Comparison of ENCODE assay signal across 10 cellular contexts in genomic region chr5:140146523-140146842, GRCh38. TPM values are rescaled to one million over a fixed set of nuclear protein-coding genes. Genes with fewer than 3 reads are reported as not detected.
A peak's percentile ranks its signal among the peaks of the same experiment; 100 is the strongest.
DNase-seq lines count a peak whose midpoint lies in the region; ATAC-seq and TF ChIP-seq lines count a peak whose summit lies in the region.
"Had no signal": no experiment of that assay in that cellular context is flagged by ENCODE, and none has a peak within 500 bp of the region (broad histone marks: within the 10 kb centered on the region; RNA-seq: fewer than 3 reads in every experiment).

No MANE protein-coding gene starts in this region.

- DNase-seq in activated naive CD8-positive, alpha-beta T cell treated with anti-CD3 and anti-CD28 coated beads for 36 hours, result no peak
- DNase-seq in naive B cell, result no peak
- DNase-seq in thoracic aorta (ENCODE audit: low spot score), result no peak
- DNase-seq in GM13976 (ENCODE audit: low spot score), result no peak
- no peak for DNase-seq in anterior cingulate cortex (lab: John Stamatoyannopoulos, UW)

- H3K4me1 ChIP-seq in duodenal mucosa (ENCODE audit: control insufficient read depth in 1 of 2, insufficient read depth in 2 of 2, low read length in 2 of 2) (peaks cover 35 to 48% of the 10 kb centered on the region in 2 donors), thoracic aorta (ENCODE audit: control insufficient read depth in 1 of 2, low read depth in 2 of 2) (peaks cover 10 to 25% of the 10 kb centered on the region in 2 donors)

- in situ Hi-C loops in GM13976 (cut with MboI; ENCODE audit: low sequenced_read_pairs, unreplicated experiment), result no loop called here

- H3K27ac ChIP-seq in duodenal mucosa (ENCODE audit: low read depth, low read length) (no peak overlapping the region), thoracic aorta (no peak overlapping the region)
- H3K27ac ChIP-seq: parathyroid adenoma had no signal

- peak overlapping the region; percentile 49 for H3K4me3 Mint-ChIP-seq in activated naive CD8-positive, alpha-beta T cell
- H3K4me3 Mint-ChIP-seq in activated naive CD8-positive, alpha-beta T cell treated with anti-CD3 and anti-CD28 coated beads for 36 hours, result no peak overlapping the region
- peak overlapping the region in 7 of 8 donors; percentile 21 to 78 (median 65) for H3K4me3 Mint-ChIP-seq in naive B cell
- H3K4me3 Mint-ChIP-seq: T-helper 2 cell treated with Interferon-gamma antibody and Interleukin-4, amounts not matched to agents 5 μg/mL and 100 μg/mL, for 36 hours had no signal

- H3K4me1 Mint-ChIP-seq in activated naive CD8-positive, alpha-beta T cell (ENCODE audit: low read depth), result peaks cover 22% of the 10 kb centered on the region
- H3K4me1 Mint-ChIP-seq in activated naive CD8-positive, alpha-beta T cell treated with anti-CD3 and anti-CD28 coated beads for 36 hours, result peaks cover 14% of the 10 kb centered on the region
- H3K4me1 Mint-ChIP-seq in naive B cell, result peaks cover 19 to 34% (median 31%) of the 10 kb centered on the region in 3 donors

- H3K27ac Mint-ChIP-seq in activated naive CD8-positive, alpha-beta T cell, result no peak overlapping the region
- H3K27ac Mint-ChIP-seq in activated naive CD8-positive, alpha-beta T cell treated with anti-CD3 and anti-CD28 coated beads for 36 hours, result no peak overlapping the region
- no peak overlapping the region for H3K27ac Mint-ChIP-seq in naive B cell
- H3K27ac Mint-ChIP-seq: T-helper 2 cell treated with Interferon-gamma antibody and Interleukin-4, amounts not matched to agents 5 μg/mL and 100 μg/mL, for 36 hours had no signal

- H3K4me3 ChIP-seq in duodenal mucosa (ENCODE audit: low read depth in 1 of 2, low read length in 2 of 2) (peak overlapping the region; percentile 67), thoracic aorta (peak overlapping the region; percentile 68)

- H3K27me3 ChIP-seq in duodenal mucosa (ENCODE audit: control insufficient read depth in 1 of 2, insufficient read depth in 2 of 2, low read length in 2 of 2) (peaks cover 0 to 5% of the 10 kb centered on the region in 2 donors), thoracic aorta (replicated peaks; ENCODE audit: insufficient read depth) (no peaks in the 10 kb centered on the region)

- no peaks in the 10 kb centered on the region for H3K36me3 Mint-ChIP-seq in activated naive CD8-positive, alpha-beta T cell
- H3K36me3 Mint-ChIP-seq in activated naive CD8-positive, alpha-beta T cell treated with anti-CD3 and anti-CD28 coated beads for 36 hours, result no peaks in the 10 kb centered on the region
- no peaks in the 10 kb centered on the region for H3K36me3 Mint-ChIP-seq in naive B cell

- H3K27me3 Mint-ChIP-seq in activated naive CD8-positive, alpha-beta T cell, result peaks cover 5% of the 10 kb centered on the region
- peaks cover 27% of the 10 kb centered on the region for H3K27me3 Mint-ChIP-seq in activated naive CD8-positive, alpha-beta T cell treated with anti-CD3 and anti-CD28 coated beads for 36 hours
- H3K27me3 Mint-ChIP-seq in naive B cell, result peaks cover 21 to 46% (median 27%) of the 10 kb centered on the region in 3 donors

- peak overlapping the region; percentile 52 to 67 for H3K9ac ChIP-seq in duodenal mucosa (ENCODE audit: low read depth in 1 of 2, low read length in 2 of 2)
- H3K9ac ChIP-seq: parathyroid adenoma had no signal

- H3K36me3 ChIP-seq in duodenal mucosa (ENCODE audit: control insufficient read depth in 1 of 2, insufficient read depth in 2 of 2, low read length in 2 of 2), result no peaks in the 10 kb centered on the region
- H3K36me3 ChIP-seq in thoracic aorta, result no peaks in the 10 kb centered on the region

- TF ChIP-seq CTCF in thoracic aorta (IDR thresholded peaks at IDR 0.05), result no peak
- no peak for TF ChIP-seq CTCF in GM13976 (IDR thresholded peaks at IDR 0.05; ENCODE audit: borderline replicate concordance, control extremely low read depth, extremely low read depth, insufficient read depth, missing control alignments)

- H3K9me3 Mint-ChIP-seq in activated naive CD8-positive, alpha-beta T cell (ENCODE audit: low read depth), result no peaks in the 10 kb centered on the region
- H3K9me3 Mint-ChIP-seq in activated naive CD8-positive, alpha-beta T cell treated with anti-CD3 and anti-CD28 coated beads for 36 hours, result no peaks in the 10 kb centered on the region
- H3K9me3 Mint-ChIP-seq in naive B cell, result no peaks in the 10 kb centered on the region
- H3K9me3 Mint-ChIP-seq: T-helper 2 cell treated with Interferon-gamma antibody and Interleukin-4, amounts not matched to agents 5 μg/mL and 100 μg/mL, for 36 hours had no signal

- H3K9me3 ChIP-seq in duodenal mucosa (ENCODE audit: control insufficient read depth in 1 of 2, low read length in 2 of 2), result no peaks in the 10 kb centered on the region
- H3K9me3 ChIP-seq in thoracic aorta, result no peaks in the 10 kb centered on the region

- ATAC-seq in naive B cell (ENCODE audit: low read depth in 2 of 2), result no peak
- ATAC-seq in thoracic aorta (ENCODE audit: insufficient number of reproducible peaks, low FRiP score, low read depth), result no peak
- no peak for ATAC-seq in GM18873 (IDR thresholded peaks at IDR 0.05; ENCODE audit: low FRiP score, unreplicated experiment)

RNA-seq across cellular contexts. Expression of gene IGIP, which starts 20.7 kb away (rescaled TPM):
- 1 to 10 TPM; 1.2 to 1.3 TPM for total RNA-seq in activated naive CD8-positive, alpha-beta T cell treated with anti-CD3 and anti-CD28 coated beads for 36 hours
- under 1 TPM in 5 of 6 donors, not detected in 1; 0.09 to 0.46 (median 0.18) TPM for polyA plus RNA-seq in naive B cell (ENCODE audit: low read depth in 6 of 6)
- 10 to 100 TPM; 24.2 to 25.9 TPM for total RNA-seq in thoracic aorta

RNA-seq across cellular contexts. Expression of gene CYSTM1, which starts 28.5 kb away (rescaled TPM):
- total RNA-seq in activated naive CD8-positive, alpha-beta T cell treated with anti-CD3 and anti-CD28 coated beads for 36 hours, result 10 to 100 TPM; 16.0 to 17.0 TPM
- 10 to 100 TPM in 5 of 6 donors, 1 to 10 TPM in 1; 5.4 to 20.6 (median 12.6) TPM for polyA plus RNA-seq in naive B cell (ENCODE audit: low read depth in 6 of 6)
- 10 to 100 TPM; 64.9 to 89.5 TPM for total RNA-seq in thoracic aorta

RNA-seq across cellular contexts. Expression of gene PURA, which starts 32.6 kb away (rescaled TPM):
- total RNA-seq in activated naive CD8-positive, alpha-beta T cell treated with anti-CD3 and anti-CD28 coated beads for 36 hours, result 1 to 10 TPM; 9.7 to 9.9 TPM
- polyA plus RNA-seq in naive B cell (ENCODE audit: low read depth in 6 of 6), result 1 to 10 TPM; 1.3 to 3.3 (median 2.5) TPM
- 10 to 100 TPM; 41.6 to 44.3 TPM for total RNA-seq in thoracic aorta

Comparison
In these comparisons a context has a peak if more than half of its experiments do, and no peak if none do; other contexts are left out.
1. RNA of gene IGIP, which starts 20.7 kb away (total RNA-seq): 24.2 to 25.9 TPM in thoracic aorta; 1.2 to 1.3 TPM in activated naive CD8-positive, alpha-beta T cell treated with anti-CD3 and anti-CD28 coated beads for 36 hours; every median in the first group is over 10 times any median in the second.